ENCODE assay signal across 28 cellular contexts in the genomic region with DNA sequence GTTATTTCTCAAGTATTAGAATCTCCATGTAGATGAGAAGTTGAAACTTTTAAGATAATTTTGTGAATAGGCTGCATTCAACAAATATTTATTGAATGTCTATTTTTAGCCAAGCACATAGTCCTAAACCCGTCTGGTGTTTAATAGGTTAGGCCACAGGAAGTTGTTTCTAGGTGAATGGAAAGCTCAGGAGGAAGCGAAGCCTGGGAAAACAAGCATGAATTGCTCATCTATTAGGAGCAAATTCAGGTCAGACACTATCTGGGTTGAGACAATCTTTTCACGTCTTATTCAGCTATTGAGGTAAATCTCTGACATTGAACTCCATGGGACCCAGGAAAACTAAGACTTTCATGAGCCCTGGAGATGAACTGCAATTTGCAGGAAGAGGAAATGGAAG. TPM values are rescaled to one million over a fixed set of nuclear protein-coding genes. Genes with fewer than 3 reads are reported as not detected.
"Had no signal": no experiment of that assay in that cellular context is flagged by ENCODE, and none has a peak within 500 bp of the region (broad histone marks: within the 10 kb centered on the region; RNA-seq: fewer than 3 reads in every experiment).

No MANE protein-coding gene starts in this region.

- H3K4me3 ChIP-seq: esophagus squamous epithelium, left lung, pancreas, right atrium auricular region, smooth muscle cell, thyroid gland had no signal

- ATAC-seq: left cardiac atrium; left lung; naive thymus-derived CD8-positive, alpha-beta T cell; sciatic nerve; stimulated activated naive CD8-positive, alpha-beta T cell treated with anti-CD3 and anti-CD28 coated beads, Interleukin-15, amount 100 ng/mL, for 72 hours had no signal

- H3K27ac ChIP-seq: esophagus squamous epithelium, left lung, pancreas, right atrium auricular region, thyroid gland had no signal

- H3K4me1 ChIP-seq: esophagus squamous epithelium, left lung, pancreas, right atrium auricular region, thyroid gland had no signal

- H3K9me3 ChIP-seq: esophagus squamous epithelium, left lung, right atrium auricular region, thyroid gland had no signal

- DNase-seq: cortex of kidney; effector CD8-positive, alpha-beta T cell; erythroblast; esophagus squamous epithelium; head of caudate nucleus; kidney; left cardiac atrium; left lung; mammary epithelial cell; mesendoderm; naive thymus-derived CD8-positive, alpha-beta T cell; pancreas; stimulated activated CD4-positive, alpha-beta T cell treated with anti-CD3 and anti-CD28 coated beads, Interleukin-12 subunit alpha, Interleukin-12 subunit beta, amount 100 ng/mL, for 4 hours; stimulated activated CD4-positive, alpha-beta T cell treated with anti-CD3 and anti-CD28 coated beads, Interleukin-1b, Interleukin-23, amount 100 ng/mL, for 48 hours; stimulated activated CD4-positive, alpha-beta T cell treated with anti-CD3 and anti-CD28 coated beads, Interleukin-4, amount 100 ng/mL, for 1 hour; stimulated activated CD8-positive, alpha-beta memory T cell treated with anti-CD3 and anti-CD28 coated beads, Interleukin-4, amount 100 ng/mL, for 48 hours; stimulated activated naive CD4-positive, alpha-beta T cell; stimulated activated naive CD8-positive, alpha-beta T cell treated with anti-CD3 and anti-CD28 coated beads, Interleukin-15, amount 100 ng/mL, for 72 hours; thyroid gland; trophoblast cell had no signal

- FAIRE-seq: frontal cortex, kidney had no signal

- H3K4me3 Mint-ChIP-seq: naive thymus-derived CD8-positive, alpha-beta T cell; stimulated activated naive CD8-positive, alpha-beta T cell treated with anti-CD3 and anti-CD28 coated beads, Interleukin-15, amount 100 ng/mL, for 72 hours had no signal

- H3K27me3 Mint-ChIP-seq: naive thymus-derived CD8-positive, alpha-beta T cell; progenitor cell of endocrine pancreas; stimulated activated naive CD8-positive, alpha-beta T cell treated with anti-CD3 and anti-CD28 coated beads, Interleukin-15, amount 100 ng/mL, for 72 hours had no signal

- H3K27ac Mint-ChIP-seq: naive thymus-derived CD8-positive, alpha-beta T cell; progenitor cell of endocrine pancreas; stimulated activated naive CD8-positive, alpha-beta T cell treated with anti-CD3 and anti-CD28 coated beads, Interleukin-15, amount 100 ng/mL, for 72 hours had no signal

- H3K9me3 Mint-ChIP-seq: naive thymus-derived CD8-positive, alpha-beta T cell; stimulated activated naive CD8-positive, alpha-beta T cell treated with anti-CD3 and anti-CD28 coated beads, Interleukin-15, amount 100 ng/mL, for 72 hours had no signal

- H3K27me3 ChIP-seq: esophagus squamous epithelium, left lung, pancreas, right atrium auricular region, thyroid gland had no signal

- H3K36me3 ChIP-seq: esophagus squamous epithelium, left lung, pancreas, right atrium auricular region, thyroid gland had no signal

- H3K4me1 Mint-ChIP-seq: naive thymus-derived CD8-positive, alpha-beta T cell; stimulated activated naive CD8-positive, alpha-beta T cell treated with anti-CD3 and anti-CD28 coated beads, Interleukin-15, amount 100 ng/mL, for 72 hours had no signal

RNA-seq across cellular contexts. Expression of a gene that starts 43.1 kb away (rescaled TPM):
- total RNA-seq: esophagus squamous epithelium; fibroblast of villous mesenchyme; lower leg skin; mammary epithelial cell; myocyte; naive thymus-derived CD8-positive, alpha-beta T cell; pancreas; progenitor cell of endocrine pancreas; sciatic nerve; smooth muscle cell; thyroid gland had no signal
